ENCODE assay signal across 17 cellular contexts in the genomic region with DNA sequence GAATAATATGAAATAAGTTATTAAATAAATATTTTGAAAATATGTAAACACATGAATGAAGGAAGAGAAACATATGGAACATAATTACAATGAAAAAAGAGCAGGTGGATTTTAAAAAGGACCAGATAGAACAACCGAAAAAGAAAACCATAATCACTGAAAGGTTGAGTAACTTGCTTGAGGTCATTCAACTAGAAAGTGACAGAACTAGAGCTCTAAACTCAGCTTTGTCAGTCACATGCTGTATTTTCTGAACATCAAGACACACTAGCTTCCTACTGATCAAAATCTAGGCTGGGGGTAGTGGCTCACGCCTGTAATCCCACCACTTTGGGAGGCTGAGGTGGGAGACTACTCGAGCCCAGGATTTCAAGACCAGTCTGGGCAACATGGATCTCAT. TPM values are rescaled to one million over a fixed set of nuclear protein-coding genes. Genes with fewer than 3 reads are reported as not detected.
A peak's percentile ranks its signal among the peaks of the same experiment; 100 is the strongest.
DNase-seq lines count a peak whose midpoint lies in the region; ATAC-seq lines count a peak whose summit lies in the region.
"Had no signal": no experiment of that assay in that cellular context is flagged by ENCODE, and none has a peak within 500 bp of the region (broad histone marks: within the 10 kb centered on the region; RNA-seq: fewer than 3 reads in every experiment).

No MANE protein-coding gene starts in this region.

- intact Hi-C loops in left cardiac atrium (cut with DNase I) = no loop called here

- DNase-seq in AG08395 (ENCODE audit: low spot score) (no peak), MV-4-11 (lab: John Stamatoyannopoulos, UW) (no peak), left cardiac atrium (no peak)
- DNase-seq in activated CD4-positive, alpha-beta T cell treated with anti-CD3 and anti-CD28 coated beads, Interleukin-2, amount 50 U/mL, for 48 hours = no peak
- DNase-seq: activated CD4-positive, alpha-beta T cell treated with anti-CD3 and anti-CD28 coated beads, Interleukin-2, amount 10 ng/mL, durations not matched to agents 24 days and 14 days; activated effector memory CD4-positive, alpha-beta T cell treated with Interleukin-2 at 50 U/mL for 16 hours; endodermal cell; kidney; NCI-H2171; PC-3; psoas muscle; stimulated activated CD4-positive, alpha-beta T cell treated with anti-CD3 and anti-CD28 coated beads, Interleukin-4, amount 100 ng/mL, for 1 hour; stimulated activated naive CD8-positive, alpha-beta T cell treated with anti-CD3 and anti-CD28 coated beads, Interleukin-15, Interleukin-2, amounts not matched to agents 100 U/mL and 50 U/mL, for 24 hours had no signal

- peak; percentile 79 for ATAC-seq in GM18517 (IDR thresholded peaks at IDR 0.05; ENCODE audit: unreplicated experiment)
- peak; percentile 93 for ATAC-seq in GM21390 (IDR thresholded peaks at IDR 0.05; ENCODE audit: unreplicated experiment)
- ATAC-seq in HG02973 (IDR thresholded peaks at IDR 0.05; ENCODE audit: unreplicated experiment) = peak; percentile 89
- ATAC-seq in HG03575 (IDR thresholded peaks at IDR 0.05; ENCODE audit: extremely low read depth, insufficient number of reproducible peaks, low FRiP score, unreplicated experiment) = peak; percentile 93
- no peak for ATAC-seq in left cardiac atrium
- ATAC-seq: PC-3; psoas muscle; stimulated activated naive CD8-positive, alpha-beta T cell treated with anti-CD3 and anti-CD28 coated beads, Interleukin-15, Interleukin-2, amounts not matched to agents 100 U/mL and 50 U/mL, for 24 hours had no signal

RNA-seq across cellular contexts. Expression of a gene that starts 30.0 kb away (rescaled TPM):
- 100 to 1,000 TPM in 1 of 2 donors, 10 to 100 TPM in 1; 83.3 to 140 TPM for total RNA-seq in left cardiac atrium

Comparison
In these comparisons a context has a peak if more than half of its experiments do, and no peak if none do; other contexts are left out.
1. ATAC-seq: peak in GM18517 (single experiment), GM21390 (single experiment), HG02973 (single experiment) and HG03575 (single experiment); none in left cardiac atrium (0 of 2).